1 cellular context compared by ENCODE assay signal in the genomic region with DNA sequence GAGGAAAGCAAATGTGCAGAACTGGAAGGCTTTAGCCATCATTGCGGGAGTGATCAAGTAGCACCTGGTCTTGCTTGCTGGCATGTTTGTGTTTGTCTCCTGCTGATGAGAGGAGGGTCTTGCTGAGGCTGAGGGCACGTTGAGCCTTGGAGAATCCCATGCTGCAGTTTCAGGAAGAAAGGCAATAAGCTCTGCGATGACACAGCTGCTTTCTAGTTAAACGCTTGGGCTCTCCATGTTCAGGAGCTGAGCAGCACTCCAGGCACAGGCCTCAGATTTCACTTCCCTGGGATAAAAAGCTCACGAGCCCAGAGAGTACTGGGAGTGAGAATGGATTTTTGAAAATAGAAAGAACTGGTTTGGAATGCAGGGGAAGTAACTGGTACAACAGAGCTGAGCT.
TF ChIP-seq lines count a peak whose summit lies in the region.

No MANE protein-coding gene starts in this region.

TF ChIP-seq in H1, 55 proteins besides CTCF, POLR2A, EP300 and RAD21 (continued from another document):
- TF ChIP-seq CHD7 (IDR thresholded peaks at IDR 0.05; ENCODE audit: insufficient replicate concordance, low read length): no peak
